Comparison of ENCODE assay signal across 7 cellular contexts in the genomic region with DNA sequence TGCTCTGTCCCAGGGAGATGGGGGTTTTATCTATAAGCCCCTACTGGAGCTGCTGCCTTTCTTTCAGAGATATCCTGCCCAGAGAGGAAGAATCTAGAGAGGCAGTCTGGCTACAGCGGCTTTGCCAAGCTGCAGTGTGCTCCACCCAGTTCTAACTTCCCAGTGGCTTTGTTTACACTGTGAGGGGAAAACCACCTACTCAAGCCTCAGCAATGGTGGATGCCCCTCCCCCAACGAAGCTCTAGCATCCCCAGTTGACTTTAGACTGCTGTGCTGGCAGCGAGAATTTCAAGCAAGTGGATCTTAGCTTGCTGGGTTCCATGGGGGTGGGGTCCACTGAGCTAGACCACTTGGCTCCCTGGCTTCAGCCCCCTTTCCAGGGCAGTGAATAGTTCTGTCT.
DNase-seq lines count a peak whose midpoint lies in the region; ATAC-seq, FAIRE-seq and TF ChIP-seq lines count a peak whose summit lies in the region.
"Not testable (repeated sequence)": the region's sequence is repeated elsewhere in the genome, so short reads cannot be mapped to it uniquely, and the experiment has no call there.

No MANE protein-coding gene starts in this region.

- ATAC-seq in lung (ENCODE audit: insufficient read depth, low FRiP score): not testable (repeated sequence)

- H3K9me3 ChIP-seq in lung (ENCODE audit: control insufficient read depth in 2 of 2, insufficient read depth in 1 of 2, low read length in 1 of 2); thyroid gland: not testable (repeated sequence)

- not testable (repeated sequence) for H3K4me3 ChIP-seq in bronchial epithelial cell (ENCODE audit: low read depth, low read length); lung; thyroid gland (replicated peaks in 1 of 3)

- intact Hi-C loops in thyroid gland (cut with DNase I): not testable (repeated sequence)

- WGBS in lung, 2 donors: 39 to 42% methylated on average over 3 of the region's 3 CpGs
- WGBS in thyroid gland, 2 donors: 31% methylated on average over 2 to 3 of the region's 3 CpGs

- DNase-seq in COLO668 (lab: John Stamatoyannopoulos, UW; ENCODE audit: unreplicated experiment) (peak; percentile 50), DMS53 (lab: John Stamatoyannopoulos, UW) (peak; percentile 54), H4 (ENCODE audit: low spot score) (peak; percentile 21), NCI-H510A treated with DMSO at 0.1 percent for 48 hours (lab: John Stamatoyannopoulos, UW) (peak; percentile 57), bronchial epithelial cell (ENCODE audit: low read depth) (peak; percentile 25), lung (ENCODE audit: low spot score) (peak; percentile 41), thyroid gland (peak; percentile 64 to 67)

- FAIRE-seq in bronchial epithelial cell (lab: Jason Lieb, UNC): peak; percentile 81

- not testable (repeated sequence) for TF ChIP-seq CTCF in bronchial epithelial cell (IDR thresholded peaks at IDR 0.05; ENCODE audit: insufficient read depth, low read length, severe bottlenecking); lung (IDR thresholded peaks at IDR 0.05; ENCODE audit: control extremely low read depth, extremely low read depth); thyroid gland (IDR thresholded peaks at IDR 0.05)

- H3K4me1 ChIP-seq in lung (ENCODE audit: control insufficient read depth in 2 of 2, insufficient read depth in 2 of 2, low read length in 2 of 2); thyroid gland: not testable (repeated sequence)

- TF ChIP-seq POLR2A in thyroid gland (IDR thresholded peaks at IDR 0.05): not testable (repeated sequence)

- H3K27me3 ChIP-seq in bronchial epithelial cell (ENCODE audit: control insufficient read depth, insufficient read depth, low read length); lung (ENCODE audit: control insufficient read depth, insufficient read depth); thyroid gland: not testable (repeated sequence)

- H3K27ac ChIP-seq in lung (ENCODE audit: low read depth in 1 of 2, low read length in 1 of 2); thyroid gland: not testable (repeated sequence)

- not testable (repeated sequence) for H3K36me3 ChIP-seq in bronchial epithelial cell (ENCODE audit: control insufficient read depth, insufficient read depth, low read length); lung (ENCODE audit: control insufficient read depth in 2 of 2, insufficient read depth in 2 of 2, low read length in 2 of 2); thyroid gland
